8 cellular contexts compared by ENCODE assay signal in genomic region chr5:179907570-179908324, GRCh38. TPM values are rescaled to one million over a fixed set of nuclear protein-coding genes. Genes with fewer than 3 reads are reported as not detected.
A peak's percentile ranks its signal among the peaks of the same experiment; 100 is the strongest.
DNase-seq lines count a peak whose midpoint lies in the region; ATAC-seq lines count a peak whose summit lies in the region.

TBC1D9B (minus strand) TSS chr5:179907897; CDS start chr5:179907821, 76 bp downstream.

- DNase-seq in GDM1 (lab: John Stamatoyannopoulos, UW): peak; percentile 50
- DNase-seq in KBM-7: peak; percentile 63
- peak; percentile 57 to 82 (median 75) for DNase-seq in T-helper 17 cell
- peak in 40 of 56 donors; percentile 11 to 71 (median 50) for DNase-seq in amygdala (lab: John Stamatoyannopoulos, UW)
- peak; percentile 88 for DNase-seq in left ventricle myocardium superior
- DNase-seq in pulmonary artery endothelial cell (ENCODE audit: low read depth, low spot score): no peak

- no peaks in the 10 kb centered on the region for H3K27me3 Mint-ChIP-seq in T-helper 17 cell

- no peaks in the 10 kb centered on the region for H3K9me3 ChIP-seq in T-helper 17 cell (ENCODE audit: control insufficient read depth, low read length, poor library complexity, severe bottlenecking)

- H3K36me3 ChIP-seq in urinary bladder (ENCODE audit: insufficient read depth): no peaks in the 10 kb centered on the region

- H3K27ac Mint-ChIP-seq in T-helper 17 cell: peak within 1 kb of the TSS; percentile 37

- peak within 1 kb of the TSS; percentile 87 for H3K4me3 Mint-ChIP-seq in T-helper 17 cell

- no peaks in the 10 kb centered on the region for H3K4me1 ChIP-seq in urinary bladder (ENCODE audit: insufficient read depth)

- peak within 1 kb of the TSS; percentile 93 for H3K4me3 ChIP-seq in urinary bladder (ENCODE audit: low read depth, low read length)

- intact Hi-C loops in left ventricle myocardium superior (cut with micrococcal nuclease): no loop called here

- no peaks in the 10 kb centered on the region for H3K36me3 Mint-ChIP-seq in T-helper 17 cell (ENCODE audit: low read depth)

- H3K4me1 Mint-ChIP-seq in T-helper 17 cell: peaks cover 9% of the 10 kb centered on the region

- ATAC-seq in GM21619 (IDR thresholded peaks at IDR 0.05; ENCODE audit: unreplicated experiment) (peak; percentile 74), T-helper 17 cell (peak; percentile 91), left ventricle myocardium superior (peak; percentile 92)

- WGBS in urinary bladder: 1% methylated on average over 100 of the region's 102 CpGs

- H3K27ac ChIP-seq in urinary bladder (ENCODE audit: low read depth): peak within 1 kb of the TSS; percentile 69

- in situ Hi-C loops in KBM-7 (cut with MboI; ENCODE audit: low pct_unique_long_range_greater_than_20kb, low sequenced_read_pairs): no loop called here

RNA-seq across cellular contexts. Expression of gene TBC1D9B, which starts in this region (rescaled TPM):
- total RNA-seq in T-helper 17 cell: 10 to 100 TPM; 61.6 to 74.1 TPM
- 37.1 TPM for total RNA-seq in left ventricle myocardium superior
- 44.0 and 44.3 TPM in 2 replicates for total RNA-seq in pulmonary artery endothelial cell
- total RNA-seq in urinary bladder: 46.4 TPM
- 74.1 TPM for polyA plus RNA-seq in urinary bladder
